16 cellular contexts compared by ENCODE assay signal in the genomic region with DNA sequence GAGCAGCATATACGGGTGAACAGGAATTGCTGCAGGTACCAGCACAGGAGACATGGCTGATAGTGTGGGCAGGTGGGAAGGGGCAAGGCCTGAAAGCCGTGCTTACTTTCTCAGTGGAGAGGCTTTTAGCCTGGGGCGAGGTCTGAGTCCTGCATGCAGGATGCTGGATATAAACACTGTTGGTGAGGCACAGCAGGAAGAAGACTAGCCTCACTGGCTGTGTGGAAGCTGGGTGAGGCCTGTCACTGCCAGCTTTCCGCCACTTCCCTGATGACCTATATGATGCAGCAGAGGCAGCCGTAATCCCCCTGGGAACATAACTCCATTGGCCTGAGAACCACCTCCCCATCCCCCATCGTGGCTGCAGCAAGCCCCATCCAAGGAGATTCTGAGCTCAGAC. TPM values are rescaled to one million over a fixed set of nuclear protein-coding genes. Genes with fewer than 3 reads are reported as not detected.
"Had no signal": no experiment of that assay in that cellular context is flagged by ENCODE, and none has a peak within 500 bp of the region (broad histone marks: within the 10 kb centered on the region; RNA-seq: fewer than 3 reads in every experiment).

No MANE protein-coding gene starts in this region.

- DNase-seq: activated CD4-positive, alpha-beta memory T cell treated with anti-CD3 and anti-CD28 coated beads for 36 hours; activated CD4-positive, alpha-beta T cell treated with anti-CD3 and anti-CD28 coated beads for 1 hour; activated effector memory CD4-positive, alpha-beta T cell treated with anti-CD3 and anti-CD28 coated beads, Interleukin-2, amount 50 U/mL, for 16 hours; activated T-cell treated with anti-CD3 and anti-CD28 coated beads, Interleukin-2, amount 50 U/mL, for 4 hours; amygdala; erythroblast; kidney glomerular epithelial cell; lower lobe of right lung; naive thymus-derived CD4-positive, alpha-beta T cell; stimulated activated CD4-positive, alpha-beta T cell treated with anti-CD3 and anti-CD28 coated beads, Interleukin-4, amount 100 ng/mL, for 1 hour; stimulated activated CD8-positive, alpha-beta memory T cell treated with anti-CD3 and anti-CD28 coated beads, Interleukin-4, amount 100 ng/mL, for 48 hours; stimulated activated naive CD8-positive, alpha-beta T cell treated with anti-CD3 and anti-CD28 coated beads, Interleukin-15, Interleukin-2, amounts not matched to agents 100 U/mL and 50 U/mL, for 24 hours had no signal

- H3K9me3 ChIP-seq: lower lobe of right lung had no signal

- H3K4me1 ChIP-seq: lower lobe of right lung had no signal

- H2AFZ ChIP-seq: hepatocyte had no signal

- H3K4me2 ChIP-seq: hepatocyte had no signal

- H3K27me3 ChIP-seq: hepatocyte, suprapubic skin had no signal

- H3K36me3 ChIP-seq: lower lobe of right lung, suprapubic skin had no signal

- ATAC-seq: activated naive CD4-positive, alpha-beta T cell treated with anti-CD3 and anti-CD28 coated beads, Interleukin-2, amount 50 U/mL, for 72 hours; activated T-cell treated with anti-CD3 and anti-CD28 coated beads, Interleukin-2, amount 50 U/mL, for 4 hours; lower lobe of right lung; naive thymus-derived CD4-positive, alpha-beta T cell; stimulated activated naive CD8-positive, alpha-beta T cell treated with anti-CD3 and anti-CD28 coated beads, Interleukin-15, Interleukin-2, amounts not matched to agents 100 U/mL and 50 U/mL, for 24 hours had no signal

- H3K4me3 ChIP-seq: hepatocyte, lower lobe of right lung, suprapubic skin had no signal

- H3K27ac ChIP-seq: hepatocyte, lower lobe of right lung, suprapubic skin had no signal

- H3K79me2 ChIP-seq: hepatocyte had no signal

RNA-seq across cellular contexts. Expression of a gene that starts 54.4 kb away (rescaled TPM):
- polyA plus RNA-seq: hepatocyte, urinary bladder had no signal
